In genomic region chr17:58755577-58756245, GRCh38 we compare ENCODE assay signal across 8 cellular contexts. TPM values are rescaled to one million over a fixed set of nuclear protein-coding genes. Genes with fewer than 3 reads are reported as not detected.
DNase-seq lines count a peak whose midpoint lies in the region; ATAC-seq, FAIRE-seq and TF ChIP-seq lines count a peak whose summit lies in the region.

Gene PPM1E, plus strand, starts transcription at chr17:58755854.

- H3K4me2 ChIP-seq in H1 (ENCODE audit: insufficient read depth in 1 of 2, low read depth in 2 of 2, low read length in 2 of 2), result peak within 1 kb of the TSS; percentile 88 to 91

- peak within 1 kb of the TSS; percentile 30 to 82 (median 43); a peak in 6 of 7 replicates for H3K9ac ChIP-seq in H1 (replicated peaks in 1 of 4; ENCODE audit: extremely low read depth in 1 of 4, low read depth in 3 of 4, low read length in 3 of 4)

- peaks cover 4% of the 10 kb centered on the region for H3K36me3 Mint-ChIP-seq in activated CD4-positive, alpha-beta memory T cell treated with anti-CD3 and anti-CD28 coated beads, Interleukin-2, amount 10 ng/mL, durations not matched to agents 7 days and 5 days (ENCODE audit: low read depth)
- no peaks in the 10 kb centered on the region for H3K36me3 Mint-ChIP-seq in memory B cell

- H2BK20ac ChIP-seq in H1 (ENCODE audit: low read length), result no peak within 1 kb of the TSS

- no peak within 1 kb of the TSS; the same call in 1 of the 2 replicates for H2BK12ac ChIP-seq in H1 (ENCODE audit: low read depth, low read length)

- no peaks in the 10 kb centered on the region for H4K20me1 ChIP-seq in H1 (replicated peaks in 1 of 2; ENCODE audit: control insufficient read depth in 1 of 2, insufficient read depth in 2 of 2, low read length in 2 of 2)

- no peak within 1 kb of the TSS; the same call in 1 of the 2 replicates for H3K18ac ChIP-seq in H1 (ENCODE audit: extremely low read depth, low read length)

- no peak within 1 kb of the TSS for H2BK15ac ChIP-seq in H1 (ENCODE audit: low read length)

- H3K9me3 Mint-ChIP-seq in activated CD4-positive, alpha-beta memory T cell treated with anti-CD3 and anti-CD28 coated beads, Interleukin-2, amount 10 ng/mL, durations not matched to agents 7 days and 5 days, result no peaks in the 10 kb centered on the region
- no peaks in the 10 kb centered on the region for H3K9me3 Mint-ChIP-seq in memory B cell

- H3K36me3 ChIP-seq in BE2C (no peaks in the 10 kb centered on the region; the same call in 1 of the 2 replicates), H1 (ENCODE audit: control insufficient read depth in 2 of 4, insufficient read depth in 4 of 4, low read length in 3 of 4) (no peaks in the 10 kb centered on the region)

- H3K27me3 ChIP-seq in BE2C (no peaks in the 10 kb centered on the region), H1 (replicated peaks in 1 of 4; ENCODE audit: control insufficient read depth in 3 of 4, extremely low read depth in 1 of 4, insufficient read depth in 3 of 4, low read length in 3 of 4) (peaks cover 0 to 7% (median 0%) of the 10 kb centered on the region in 4 experiments; a peak in 3 of 7 replicates)

- peak within 1 kb of the TSS; percentile 83 for H2AFZ ChIP-seq in H1 (ENCODE audit: low read length)

- no peak within 1 kb of the TSS for H3K4ac ChIP-seq in H1 (replicated peaks; ENCODE audit: insufficient read length, low read depth, low read length)

- ATAC-seq in memory B cell (ENCODE audit: low read depth), result peak; percentile 91

- H3K79me2 ChIP-seq in H1 (ENCODE audit: control insufficient read depth in 1 of 2, insufficient read depth in 2 of 2, low read length in 2 of 2), result 0 out of 4 replicates have a peak, but pooled peaks cover 0 to 11% of the 10 kb centered on the region in 2 experiments

- H3K9me3 ChIP-seq in BE2C, result no peaks in the 10 kb centered on the region
- H3K9me3 ChIP-seq in H1 (ENCODE audit: insufficient read depth in 2 of 2, low read depth in 1 of 2, low read length in 1 of 2), result no peaks in the 10 kb centered on the region

- H2BK120ac ChIP-seq in H1 (replicated peaks; ENCODE audit: low read depth, low read length), result no peak within 1 kb of the TSS

- H3K4me1 ChIP-seq in BE2C (no peaks in the 10 kb centered on the region), H1 (replicated peaks in 1 of 4; ENCODE audit: control insufficient read depth in 3 of 4, insufficient read depth in 4 of 4, low read length in 3 of 4) (no peaks in the 10 kb centered on the region; a peak in 1 of 7 replicates)

- no peak for TF ChIP-seq CTCF in BE2C (IDR thresholded peaks at IDR 0.05; ENCODE audit: low read depth, low read length)
- no peak for TF ChIP-seq CTCF in H1 (IDR thresholded peaks at IDR 0.05; ENCODE audit: control extremely low read depth in 1 of 3, insufficient read depth in 1 of 3, low read depth in 1 of 3, low read length in 3 of 3)

- H3K56ac ChIP-seq in H1 (replicated peaks; ENCODE audit: insufficient read length, low read depth, low read length), result peak within 1 kb of the TSS; percentile 73

- no peak within 1 kb of the TSS for H3K27ac Mint-ChIP-seq in activated CD4-positive, alpha-beta memory T cell treated with anti-CD3 and anti-CD28 coated beads, Interleukin-2, amount 10 ng/mL, durations not matched to agents 7 days and 5 days
- H3K27ac Mint-ChIP-seq in memory B cell, result peak within 1 kb of the TSS; percentile 29

- H3K79me1 ChIP-seq in H1 (ENCODE audit: low read depth, low read length), result no peaks in the 10 kb centered on the region

- DNase-seq in BE2C, result peak; percentile 94
- peak; percentile 92 for DNase-seq in HEK293T (ENCODE audit: extremely low spot score)
- DNase-seq in NCI-H460 (ENCODE audit: extremely low read depth, low read depth), result peak; percentile 42
- peak; percentile 60 for DNase-seq in activated CD4-positive, alpha-beta memory T cell treated with anti-CD3 and anti-CD28 coated beads, Interleukin-2, amount 10 ng/mL, durations not matched to agents 7 days and 5 days
- DNase-seq in H1 (ENCODE audit: low read depth in 1 of 2, low spot score in 2 of 2), result peak; percentile 81 to 93
- peak; percentile 31 to 56 for DNase-seq in memory B cell (ENCODE audit: low spot score in 2 of 2)
- DNase-seq in stimulated activated CD8-positive, alpha-beta memory T cell treated with anti-CD3 and anti-CD28 coated beads, Interleukin-15, amount 100 ng/mL, for 1 hour (ENCODE audit: low read depth), result peak; percentile 2
- no peak for DNase-seq in ureter (ENCODE audit: low spot score)

- no peak within 1 kb of the TSS for H3K23ac ChIP-seq in H1 (ENCODE audit: insufficient read length)

- peak within 1 kb of the TSS; percentile 75 for H3K4me3 Mint-ChIP-seq in activated CD4-positive, alpha-beta memory T cell treated with anti-CD3 and anti-CD28 coated beads, Interleukin-2, amount 10 ng/mL, durations not matched to agents 7 days and 5 days
- H3K4me3 Mint-ChIP-seq in memory B cell, result peak within 1 kb of the TSS; percentile 88

- 0 out of 3 replicates have a peak, but pooled peaks of 1 of the 2 experiments have one; percentile 42 for TF ChIP-seq EP300 in H1 (IDR thresholded peaks at IDR 0.05; ENCODE audit: borderline replicate concordance in 1 of 2, low read depth in 2 of 2, low read length in 2 of 2)

- no peak within 1 kb of the TSS for H2AK5ac ChIP-seq in H1 (ENCODE audit: low read depth, low read length)

- peak within 1 kb of the TSS; percentile 70 for H4K91ac ChIP-seq in H1 (replicated peaks; ENCODE audit: insufficient read length, low read length)

- WGBS in H1 (ENCODE audit: extremely low coverage in 1 of 2, insufficient coverage in 1 of 2, insufficient read length in 1 of 2, insufficient replicate concordance in 2 of 2, low coverage in 1 of 2, low lambda C conversion rate in 2 of 2, missing lambda C conversion rate in 1 of 2), 2 experiments, result 2% methylated on average over 55 of the region's 71 CpGs; no CpG with 5 or more reads in 1 of the 2 experiments

- FAIRE-seq in H1 (lab: Jason Lieb, UNC), result no peak

- peaks cover 2% of the 10 kb centered on the region; the same call in 1 of the 2 replicates for H3K23me2 ChIP-seq in H1 (ENCODE audit: low read depth, low read length)

- H3K27ac ChIP-seq in H1 (ENCODE audit: low read depth, low read length), result no peak within 1 kb of the TSS

- peaks cover 11% of the 10 kb centered on the region for H3K4me1 Mint-ChIP-seq in activated CD4-positive, alpha-beta memory T cell treated with anti-CD3 and anti-CD28 coated beads, Interleukin-2, amount 10 ng/mL, durations not matched to agents 7 days and 5 days
- H3K4me1 Mint-ChIP-seq in memory B cell, result peaks cover 12% of the 10 kb centered on the region

- peak within 1 kb of the TSS; percentile 95 for H3K4me3 ChIP-seq in BE2C (ENCODE audit: low read depth, low read length)
- peak within 1 kb of the TSS; percentile 65 to 94 (median 78) for H3K4me3 ChIP-seq in H1 (ENCODE audit: extremely low read depth in 1 of 4, insufficient read depth in 2 of 4, low read depth in 3 of 4, low read length in 4 of 4)

- peak; percentile 4 to 8; a peak in 1 of 4 replicates for TF ChIP-seq RAD21 in H1 (IDR thresholded peaks at IDR 0.05 in 1 of 2, conservative IDR thresholded peaks at IDR 0.05 in 1 of 2; ENCODE audit: low read depth in 2 of 2, low read length in 2 of 2)

- no peak within 1 kb of the TSS for H3K14ac ChIP-seq in H1 (ENCODE audit: insufficient read length)

- peak within 1 kb of the TSS; percentile 40 for H4K5ac ChIP-seq in H1 (ENCODE audit: insufficient read length, low read depth, low read length)

- CTCF ChIA-PET in HEK293T (lab: Yijun Ruan, JAX), result interaction anchor here (0.6 to 1.0 kb wide), 2 partner anchors 19 to 1083 kb away, joined by 3 read pairs; no protein-coding TSS in a partner anchor
- CTCF ChIA-PET in activated CD4-positive, alpha-beta memory T cell treated with anti-CD3 and anti-CD28 coated beads, Interleukin-2, amount 10 ng/mL, durations not matched to agents 7 days and 5 days (lab: Charles Lee), result interaction anchor here (1.8 kb wide), 1 partner anchor 250 kb away, joined by 4 read pairs; no protein-coding TSS in a partner anchor
- CTCF ChIA-PET in H1 (lab: Charles Lee; ENCODE audit: partially characterized antibody), result interaction anchor here (0.6 to 1.0 kb wide), 5 partner anchors 18 to 286 kb away, joined by 3 to 4 read pairs (median 3); no protein-coding TSS in a partner anchor

- TF ChIP-seq POLR2A in H1 (IDR thresholded peaks at IDR 0.05; ENCODE audit: control extremely low read depth in 1 of 2, low read depth in 2 of 2, low read length in 2 of 2), result no peak

- no peak within 1 kb of the TSS; the same call in 1 of the 2 replicates for H2BK5ac ChIP-seq in H1 (ENCODE audit: low read depth, low read length)

- peaks cover 63% of the 10 kb centered on the region for H3K27me3 Mint-ChIP-seq in activated CD4-positive, alpha-beta memory T cell treated with anti-CD3 and anti-CD28 coated beads, Interleukin-2, amount 10 ng/mL, durations not matched to agents 7 days and 5 days
- peaks cover 12% of the 10 kb centered on the region for H3K27me3 Mint-ChIP-seq in memory B cell

- POLR2A ChIA-PET in HEK293T (lab: Yijun Ruan, JAX), result interaction anchor here (0.5 to 2.2 kb wide), 7 partner anchors 12 to 237 kb away, joined by 3 to 9 read pairs (median 6); partner anchors contain the start of genes RAD51C and TEX14
- POLR2A ChIA-PET in activated CD4-positive, alpha-beta memory T cell treated with anti-CD3 and anti-CD28 coated beads, Interleukin-2, amount 10 ng/mL, durations not matched to agents 7 days and 5 days (lab: Charles Lee), result interaction anchor here (0.8 to 3.5 kb wide), 4 partner anchors 96 to 237 kb away, joined by 3 to 26 read pairs (median 3); no protein-coding TSS in a partner anchor
- POLR2A ChIA-PET in H1 (lab: Charles Lee; ENCODE audit: partially characterized antibody), result interaction anchor here (0.5 to 2.3 kb wide), 7 partner anchors 9 to 274 kb away, joined by 3 to 14 read pairs (median 3); partner anchors contain the start of gene MTMR4

- no peak within 1 kb of the TSS; the same call in 1 of the 2 replicates for H4K8ac ChIP-seq in H1 (ENCODE audit: extremely low read depth, insufficient read depth, low read length)

TF ChIP-seq in HEK293T, 16 proteins besides CTCF, POLR2A, EP300 and RAD21 (continues in another document):
- no peak for TF ChIP-seq ARNT (IDR thresholded peaks at IDR 0.05)

RNA-seq across cellular contexts. Expression of gene PPM1E, which starts in this region (rescaled TPM):
- polyA plus RNA-seq in BE2C (2012; ENCODE audit: insufficient read depth, insufficient read length, low read depth), result 12.3 TPM
- 0.87 and 0.92 TPM in 2 replicates for total RNA-seq in NCI-H460 (2014; rRNA removed; shearing (Covaris generic))
- polyA plus RNA-seq in NCI-H460 (2014; cell fraction: nucleus; rRNA removed), result 0.13 and 0.57 TPM in 2 replicates
- under 1 TPM in 1 of 2 experiments, not detected in 1; 0.03 TPM for total RNA-seq in activated CD4-positive, alpha-beta memory T cell treated with anti-CD3 and anti-CD28 coated beads, Interleukin-2, amount 10 ng/mL, durations not matched to agents 7 days and 5 days
- 9.4 and 10.4 TPM in 2 replicates for total RNA-seq in H1 (2021; fragmentation: NEBNext Ultra II Directional; extraction: Animal tissue kit (Norgen Biotek cat#: 25700))
- 3.3 and 5.0 TPM in 2 replicates for polyA plus RNA-seq in H1 (2011; rRNA removed)
- 6.1 TPM for polyA plus RNA-seq in H1 (2011; cell fraction: cytosol; rRNA removed)
- 3.0 TPM for polyA plus RNA-seq in H1 (2011; cell fraction: nucleus; rRNA removed)
- polyA plus RNA-seq in H1 (2012, experiment 1 of 2), result 4.4 to 8.1 TPM (median 6.0 TPM) in 4 replicates
- 0.52 TPM for polyA plus RNA-seq in H1 (2012, experiment 2 of 2)
- 3.8 TPM for polyA plus RNA-seq in H1 (2013, experiment 1 of 2)
- polyA plus RNA-seq in H1 (2013, experiment 2 of 2), result 3.7 TPM
- 16.0 and 18.5 TPM in 2 replicates for polyA minus RNA-seq in H1 (2011; rRNA and poly(A)+ RNA removed)
- 11.3 TPM for polyA minus RNA-seq in H1 (2011; cell fraction: cytosol; rRNA and poly(A)+ RNA removed)
- 7.4 TPM for polyA minus RNA-seq in H1 (2011; cell fraction: nucleus; rRNA and poly(A)+ RNA removed)
- 0.39 TPM for total RNA-seq in ureter

Comparison
In these comparisons a context has a peak if more than half of its experiments do, and no peak if none do; other contexts are left out.
1. Peak in DNase-seq in NCI-H460; RNA of the gene not detected or under 1 TPM.
2. Peak in DNase-seq in activated CD4-positive, alpha-beta memory T cell treated with anti-CD3 and anti-CD28 coated beads, Interleukin-2, amount 10 ng/mL, durations not matched to agents 7 days and 5 days; RNA of the gene not detected or under 1 TPM.